In the genomic region with DNA sequence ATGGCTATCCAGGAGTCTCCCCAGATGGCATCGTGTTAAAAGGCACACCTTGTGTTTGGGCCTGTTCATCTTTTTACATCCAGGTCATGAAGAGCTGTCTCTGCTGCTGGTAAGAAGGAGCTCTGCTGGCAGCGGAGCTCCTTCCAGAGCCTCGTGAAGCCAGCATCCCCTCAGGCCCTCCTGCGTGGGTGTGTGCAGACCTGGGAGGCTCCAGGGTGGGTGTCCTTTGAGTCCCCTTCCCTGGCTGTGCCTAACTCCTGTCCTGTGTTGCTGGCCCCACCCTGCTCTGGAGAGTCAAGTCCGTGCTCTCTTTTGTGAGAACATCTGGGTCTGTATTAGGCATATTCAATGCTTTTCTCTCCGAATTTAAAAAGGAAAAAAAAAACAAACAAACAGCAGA, we compare ENCODE assay signal across 17 cellular contexts.
"Had no signal": no experiment of that assay in that cellular context is flagged by ENCODE, and none has a peak within 500 bp of the region (broad histone marks: within the 10 kb centered on the region; RNA-seq: fewer than 3 reads in every experiment).

No MANE protein-coding gene starts in this region.

- ATAC-seq: esophagus mucosa; heart right ventricle; left lobe of liver; natural killer cell treated with Interleukin-12 subunit alpha and Interleukin-12 subunit beta and Interleukin-15 and Interleukin-18, amount 100 ng/mL, for 72 hours had no signal

- H3K27ac ChIP-seq: dorsolateral prefrontal cortex, heart right ventricle, sigmoid colon, skin epidermis, uterus had no signal

- H3K27me3 Mint-ChIP-seq: memory B cell; natural killer cell treated with Interleukin-12 subunit alpha and Interleukin-12 subunit beta and Interleukin-15 and Interleukin-18, amount 100 ng/mL, for 72 hours had no signal

- H3K4me1 Mint-ChIP-seq: memory B cell had no signal

- H3K9me3 ChIP-seq: sigmoid colon, uterus had no signal

- H3K36me3 ChIP-seq: heart right ventricle, sigmoid colon, uterus had no signal

- H3K4me1 ChIP-seq: heart right ventricle, sigmoid colon, uterus had no signal

- H3K4me3 Mint-ChIP-seq: memory B cell; natural killer cell treated with Interleukin-12 subunit alpha and Interleukin-12 subunit beta and Interleukin-15 and Interleukin-18, amount 100 ng/mL, for 72 hours had no signal

- H3K27me3 ChIP-seq: sigmoid colon, uterus had no signal

- H3K27ac Mint-ChIP-seq: memory B cell; natural killer cell treated with Interleukin-12 subunit alpha and Interleukin-12 subunit beta and Interleukin-15 and Interleukin-18, amount 100 ng/mL, for 72 hours had no signal

- DNase-seq: cortex of kidney; dorsolateral prefrontal cortex; effector memory CD4-positive, alpha-beta T cell; heart right ventricle; hypothalamus; midbrain; occipital lobe; sigmoid colon; stimulated activated CD4-positive, alpha-beta T cell treated with anti-CD3 and anti-CD28 coated beads, Interleukin-12 subunit alpha, Interleukin-12 subunit beta, amount 100 ng/mL, for 4 hours; stimulated activated CD4-positive, alpha-beta T cell treated with anti-CD3 and anti-CD28 coated beads, Interleukin-2, amount 100 ng/mL, for 48 hours; stimulated activated naive CD4-positive, alpha-beta T cell treated with Interleukin-2 at 50 U/mL for 16 hours; uterus had no signal

- H3K4me3 ChIP-seq: dorsolateral prefrontal cortex, heart right ventricle, sigmoid colon, skin epidermis, uterus had no signal
